8 cellular contexts compared by ENCODE assay signal in genomic region chr12:42483534-42483857, GRCh38.
A peak's percentile ranks its signal among the peaks of the same experiment; 100 is the strongest.
DNase-seq lines count a peak whose midpoint lies in the region; ATAC-seq and TF ChIP-seq lines count a peak whose summit lies in the region.

No MANE protein-coding gene starts in this region.

- no peaks in the 10 kb centered on the region for H3K36me3 ChIP-seq in GM06990 (ENCODE audit: control insufficient read depth, insufficient read depth, low read length)
- no peaks in the 10 kb centered on the region for H3K36me3 ChIP-seq in Karpas-422 (ENCODE audit: insufficient read depth, low read length)
- H3K36me3 ChIP-seq in adrenal gland (replicated peaks in 1 of 2), result no peaks in the 10 kb centered on the region
- no peaks in the 10 kb centered on the region; the same call in none of the 2 replicates for H3K36me3 ChIP-seq in iPS DF 6.9 (ENCODE audit: control insufficient read depth, insufficient read depth, low read length)
- H3K36me3 ChIP-seq in smooth muscle cell (ENCODE audit: low read depth), result no peaks in the 10 kb centered on the region

- H3K27me3 ChIP-seq in GM06990 (replicated peaks; ENCODE audit: control insufficient read depth, insufficient read depth, low read length) (no peaks in the 10 kb centered on the region; the same call in 1 of the 2 replicates), Karpas-422 (ENCODE audit: low read length) (no peaks in the 10 kb centered on the region), adrenal gland (no peaks in the 10 kb centered on the region), iPS DF 6.9 (ENCODE audit: control insufficient read depth, insufficient read depth, low read length) (peaks cover 2% of the 10 kb centered on the region), smooth muscle cell (ENCODE audit: low read depth) (no peaks in the 10 kb centered on the region)

- peaks cover 33% of the 10 kb centered on the region for H3F3A ChIP-seq in smooth muscle cell (ENCODE audit: low read depth)

- no peak for TF ChIP-seq POLR2A in adrenal gland (IDR thresholded peaks at IDR 0.05)

- H3K4me3 ChIP-seq in GM06990 (replicated peaks; ENCODE audit: low read depth, low read length) (peak overlapping the region; percentile 72), Karpas-422 (ENCODE audit: low read length) (peak overlapping the region; percentile 85), adrenal gland (peak overlapping the region in 2 of 4 donors; percentile 47 to 72), iPS DF 6.9 (ENCODE audit: low read length) (peak overlapping the region; percentile 98), smooth muscle cell (peak overlapping the region; percentile 85)

- ATAC-seq in GM21619 (IDR thresholded peaks at IDR 0.05; ENCODE audit: unreplicated experiment), result peak; percentile 27

- no peaks in the 10 kb centered on the region for H4K20me1 ChIP-seq in Karpas-422 (ENCODE audit: insufficient read depth, low read depth, low read length)
- peaks cover 97% of the 10 kb centered on the region for H4K20me1 ChIP-seq in smooth muscle cell (ENCODE audit: low read depth)

- intact Hi-C loops in adrenal gland (cut with DNase I), result loop anchor here in 1 of 2 donors (5.0 to 10.0 kb wide), 2 partner anchors 84 to 851 kb away; no protein-coding TSS in a partner anchor

- no peak overlapping the region for H3K27ac ChIP-seq in Karpas-422 (ENCODE audit: low read length)
- peak overlapping the region in 4 of 5 donors; percentile 33 to 89 (median 70) for H3K27ac ChIP-seq in adrenal gland
- H3K27ac ChIP-seq in iPS DF 6.9 (ENCODE audit: low read length), result no peak overlapping the region
- peak overlapping the region; percentile 67 for H3K27ac ChIP-seq in smooth muscle cell (ENCODE audit: low read depth)

- no peak for TF ChIP-seq CTCF in GM06990 (IDR thresholded peaks at IDR 0.05; ENCODE audit: insufficient read depth, low read length, poor library complexity, severe bottlenecking)
- no peak for TF ChIP-seq CTCF in adrenal gland (IDR thresholded peaks at IDR 0.05)
- no peak for TF ChIP-seq CTCF in smooth muscle cell (IDR thresholded peaks at IDR 0.05; ENCODE audit: borderline replicate concordance, insufficient read depth, poor library complexity, severe bottlenecking)

- peak; percentile 62 for DNase-seq in GM06990 (ENCODE audit: extremely low read depth, insufficient read length)
- no peak for DNase-seq in Karpas-422
- peak in 3 of 7 donors; percentile 11 to 47 (median 21) for DNase-seq in adrenal gland
- no peak for DNase-seq in iPS DF 6.9 (ENCODE audit: low read depth, low spot score)
- DNase-seq in smooth muscle cell (lab: John Stamatoyannopoulos, UW; ENCODE audit: unreplicated experiment), result peak; percentile 37
- DNase-seq in AG08395 (ENCODE audit: low spot score), result no peak
- DNase-seq in NCI-H226, result no peak

- H3K79me2 ChIP-seq in Karpas-422 (ENCODE audit: low read length) (no peaks in the 10 kb centered on the region), smooth muscle cell (ENCODE audit: low read depth) (peaks cover 98% of the 10 kb centered on the region)

- 0 to 1% methylated on average over 34 to 36 of the region's 36 CpGs; no CpG with 5 or more reads in 2 of the 4 donors for WGBS in adrenal gland, 4 donors
- WGBS in iPS DF 6.9 (ENCODE audit: insufficient coverage, insufficient read length), result no CpG with 5 or more reads among the region's 36 CpGs
- 0% methylated on average over 27 of the region's 36 CpGs for WGBS in smooth muscle cell (ENCODE audit: low lambda C conversion rate)

- H3K4me2 ChIP-seq in Karpas-422 (ENCODE audit: low read depth, low read length, poor library complexity, severe bottlenecking) (peak overlapping the region; percentile 96), smooth muscle cell (peak overlapping the region; percentile 95)

- H3K9me3 ChIP-seq in Karpas-422 (ENCODE audit: low read length) (no peaks in the 10 kb centered on the region), adrenal gland (replicated peaks in 1 of 3) (no peaks in the 10 kb centered on the region), iPS DF 6.9 (ENCODE audit: control insufficient read depth, insufficient read depth, low read length) (no peaks in the 10 kb centered on the region; the same call in 1 of the 2 replicates), smooth muscle cell (replicated peaks; ENCODE audit: low read depth) (no peaks in the 10 kb centered on the region)

- H3K4me1 ChIP-seq in Karpas-422 (ENCODE audit: low read length), result peaks cover 26% of the 10 kb centered on the region
- peaks cover 8 to 16% of the 10 kb centered on the region in 2 donors for H3K4me1 ChIP-seq in adrenal gland (replicated peaks in 1 of 2)
- peaks cover 3% of the 10 kb centered on the region; the same call in 1 of the 2 replicates for H3K4me1 ChIP-seq in iPS DF 6.9 (ENCODE audit: control insufficient read depth, insufficient read depth, low read length)
- peaks cover 43% of the 10 kb centered on the region for H3K4me1 ChIP-seq in smooth muscle cell (ENCODE audit: low read depth)

- H2AFZ ChIP-seq in Karpas-422 (ENCODE audit: low read length), result peak overlapping the region; percentile 89
- H2AFZ ChIP-seq in smooth muscle cell (ENCODE audit: low read depth), result no peak overlapping the region

- H3K9ac ChIP-seq in Karpas-422 (ENCODE audit: low read length) (peak overlapping the region; percentile 69), smooth muscle cell (ENCODE audit: low read depth) (peak overlapping the region; percentile 83)

- H3K9me2 ChIP-seq in Karpas-422 (replicated peaks; ENCODE audit: insufficient read depth, low read length), result no peaks in the 10 kb centered on the region

Comparison
In these comparisons a context has a peak if more than half of its experiments do, and no peak if none do; other contexts are left out.
1. DNase-seq: peak in GM06990 (single experiment) and smooth muscle cell (single experiment); none in Karpas-422 (single experiment), iPS DF 6.9 (single experiment), AG08395 (single experiment) and NCI-H226 (single experiment).
2. H3K27ac ChIP-seq: peak in adrenal gland (4 of 5) and smooth muscle cell (single experiment); none in Karpas-422 (single experiment) and iPS DF 6.9 (single experiment).